ENCODE assay signal across 18 cellular contexts in the genomic region with DNA sequence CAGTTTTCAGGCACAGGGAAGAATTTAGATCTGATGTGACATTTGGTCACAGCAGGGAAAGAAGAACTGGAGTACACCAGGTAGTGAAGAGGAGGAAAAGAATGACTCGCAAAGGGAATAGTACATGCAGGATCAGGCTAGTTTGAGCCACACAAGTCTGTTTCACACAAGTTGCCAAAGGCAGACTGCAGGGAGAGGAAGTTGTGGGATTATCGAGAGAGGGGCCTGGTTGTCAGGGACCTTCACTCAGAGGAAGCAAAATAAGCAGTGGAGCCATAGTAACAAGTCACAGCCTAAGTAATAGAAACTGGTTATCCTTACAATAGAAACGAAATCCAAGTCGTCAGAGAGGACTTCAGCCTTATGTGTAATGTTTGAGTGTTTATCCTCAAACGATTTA.
"Had no signal": no experiment of that assay in that cellular context is flagged by ENCODE, and none has a peak within 500 bp of the region (broad histone marks: within the 10 kb centered on the region; RNA-seq: fewer than 3 reads in every experiment).

No MANE protein-coding gene starts in this region.

- H3K4me3 Mint-ChIP-seq: activated naive CD4-positive, alpha-beta T cell treated with anti-CD3 and anti-CD28 coated beads, Interleukin-2, amount 10 ng/mL, durations not matched to agents 7 days and 5 days; activated T-cell treated with anti-CD3 and anti-CD28 coated beads, Interleukin-2, amount 50 U/mL, for 4 hours; nephron; stimulated activated naive B cell treated with anti-CD40 and anti-IgM and Interleukin-4, amounts not matched to agents 10 μg/mL and 1 μg/mL and 100 μg/mL, for 72 hours had no signal

- H3K36me3 Mint-ChIP-seq: activated naive CD4-positive, alpha-beta T cell treated with anti-CD3 and anti-CD28 coated beads, Interleukin-2, amount 10 ng/mL, durations not matched to agents 7 days and 5 days; stimulated activated naive B cell treated with anti-CD40 and anti-IgM and Interleukin-4, amounts not matched to agents 10 μg/mL and 1 μg/mL and 100 μg/mL, for 72 hours had no signal

- H3K4me1 ChIP-seq: gastroesophageal sphincter, upper lobe of right lung had no signal

- H3K36me3 ChIP-seq: brain microvascular endothelial cell, gastroesophageal sphincter, upper lobe of right lung had no signal

- H3K4me3 ChIP-seq: gastroesophageal sphincter, lung, upper lobe of right lung had no signal

- H3K27me3 ChIP-seq: brain microvascular endothelial cell, gastroesophageal sphincter, upper lobe of right lung had no signal

- H3K4me1 Mint-ChIP-seq: activated naive CD4-positive, alpha-beta T cell treated with anti-CD3 and anti-CD28 coated beads, Interleukin-2, amount 10 ng/mL, durations not matched to agents 7 days and 5 days; nephron; stimulated activated naive B cell treated with anti-CD40 and anti-IgM and Interleukin-4, amounts not matched to agents 10 μg/mL and 1 μg/mL and 100 μg/mL, for 72 hours had no signal

- H3K27me3 Mint-ChIP-seq: activated naive CD4-positive, alpha-beta T cell treated with anti-CD3 and anti-CD28 coated beads, Interleukin-2, amount 10 ng/mL, durations not matched to agents 7 days and 5 days; stimulated activated naive B cell treated with anti-CD40 and anti-IgM and Interleukin-4, amounts not matched to agents 10 μg/mL and 1 μg/mL and 100 μg/mL, for 72 hours had no signal

- H3K9me3 ChIP-seq: gastroesophageal sphincter, upper lobe of right lung had no signal

- H3K27ac Mint-ChIP-seq: activated naive CD4-positive, alpha-beta T cell treated with anti-CD3 and anti-CD28 coated beads, Interleukin-2, amount 10 ng/mL, durations not matched to agents 7 days and 5 days; nephron; stimulated activated naive B cell treated with anti-CD40 and anti-IgM and Interleukin-4, amounts not matched to agents 10 μg/mL and 1 μg/mL and 100 μg/mL, for 72 hours had no signal

- H3K9me3 Mint-ChIP-seq: activated T-cell treated with anti-CD3 and anti-CD28 coated beads, Interleukin-2, amount 50 U/mL, for 4 hours had no signal

- H3K27ac ChIP-seq: brain microvascular endothelial cell, gastroesophageal sphincter, upper lobe of right lung had no signal

- DNase-seq: activated CD4-positive, alpha-beta T cell treated with anti-CD3 and anti-CD28 coated beads, Interleukin-2, amount 50 U/mL, for 1 hour; activated CD8-positive, alpha-beta memory T cell treated with anti-CD3 and anti-CD28 coated beads, Interleukin-2, amount 50 U/mL, for 4 hours; activated effector memory CD4-positive, alpha-beta T cell treated with Interleukin-2 at 50 U/mL for 16 hours; activated naive CD4-positive, alpha-beta T cell treated with anti-CD3 and anti-CD28 coated beads, Interleukin-2, amount 10 ng/mL, durations not matched to agents 7 days and 5 days; activated T-cell treated with anti-CD3 and anti-CD28 coated beads, Interleukin-2, amount 50 U/mL, for 4 hours; aorta; brain microvascular endothelial cell; cerebellar nuclear complex; effector CD4-positive, alpha-beta T cell; midbrain; nucleus accumbens; retina; stimulated activated naive B cell treated with anti-CD40 and anti-IgM and Interleukin-4, amounts not matched to agents 10 μg/mL and 1 μg/mL and 100 μg/mL, for 72 hours; T-helper 2 cell; upper lobe of right lung had no signal
